Comparison of ENCODE assay signal across 33 cellular contexts in the genomic region with DNA sequence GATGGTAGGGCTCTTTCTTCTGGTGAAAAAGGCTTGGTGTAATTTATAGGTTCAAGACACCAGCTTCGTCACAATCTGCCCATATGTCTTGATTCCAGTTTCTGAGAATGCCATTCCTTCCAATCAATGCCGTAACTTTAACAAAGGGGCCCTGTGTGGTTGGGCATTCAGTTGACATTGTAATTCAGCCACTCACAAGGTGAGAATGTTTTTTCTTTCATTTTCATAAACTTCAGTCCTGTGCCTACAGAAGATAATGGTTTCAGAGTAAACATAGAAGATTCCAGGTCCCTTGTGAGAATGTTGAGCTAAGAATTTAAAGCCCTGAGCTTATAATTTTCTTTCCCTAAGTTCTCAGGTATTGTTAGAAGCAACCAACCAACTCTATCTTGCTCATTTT.
"Had no signal": no experiment of that assay in that cellular context is flagged by ENCODE, and none has a peak within 500 bp of the region (broad histone marks: within the 10 kb centered on the region; RNA-seq: fewer than 3 reads in every experiment).

No MANE protein-coding gene starts in this region.

- DNase-seq: activated effector memory CD4-positive, alpha-beta T cell treated with anti-CD3 and anti-CD28 coated beads, Interleukin-2, amount 50 U/mL, for 16 hours; activated effector memory CD4-positive, alpha-beta T cell treated with Interleukin-2 at 50 U/mL for 16 hours; activated gamma-delta T cell; activated gamma-delta T cell treated with Interleukin-2 at 50 U/mL for 16 hours; activated naive CD4-positive, alpha-beta T cell; activated naive CD4-positive, alpha-beta T cell treated with anti-CD3 and anti-CD28 coated beads for 36 hours; activated naive CD4-positive, alpha-beta T cell treated with anti-CD3 and anti-CD28 coated beads, Interleukin-2, amount 10 ng/mL, durations not matched to agents 7 days and 5 days; activated naive CD4-positive, alpha-beta T cell treated with anti-CD3 and anti-CD28 coated beads, Interleukin-2, amount 50 U/mL, for 16 hours; activated naive CD4-positive, alpha-beta T cell treated with Interleukin-2 at 50 U/mL for 16 hours; activated naive CD8-positive, alpha-beta T cell treated with anti-CD3 and anti-CD28 coated beads for 36 hours; activated naive CD8-positive, alpha-beta T cell treated with anti-CD3 and anti-CD28 coated beads, Interleukin-2, amount 10 ng/mL, durations not matched to agents 7 days and 5 days; activated naive CD8-positive, alpha-beta T cell treated with anti-CD3 and anti-CD28 coated beads, Interleukin-2, amount 50 U/mL, for 24 hours; activated T-cell treated with anti-CD3 and anti-CD28 coated beads, Interleukin-2, amount 50 U/mL, for 4 hours; activated T-cell treated with anti-CD3 and anti-CD28 coated beads, Interleukin-2, amount 50 U/mL, for 48 hours; activated T-cell treated with anti-CD3 and anti-CD28 coated beads, Interleukin-2, amount 50 U/mL, for 72 hours; adrenal gland; amniotic stem cell; amygdala; anterior cingulate cortex; aorta; body of pancreas; brain microvascular endothelial cell; caudate nucleus; central memory CD4-positive, alpha-beta T cell; cerebellar nuclear complex had no signal

- H3K27ac ChIP-seq: adrenal gland, ascending aorta, body of pancreas, brain microvascular endothelial cell, breast epithelium, cardiac muscle cell had no signal

- ATAC-seq: activated naive CD4-positive, alpha-beta T cell treated with anti-CD3 and anti-CD28 coated beads, Interleukin-2, amount 50 U/mL, for 72 hours; activated naive CD8-positive, alpha-beta T cell treated with anti-CD3 and anti-CD28 coated beads, Interleukin-2, amount 50 U/mL, for 24 hours; activated T-cell treated with anti-CD3 and anti-CD28 coated beads, Interleukin-2, amount 50 U/mL, for 4 hours; activated T-cell treated with anti-CD3 and anti-CD28 coated beads, Interleukin-2, amount 50 U/mL, for 72 hours; activated T-helper 17 cell treated with anti-CD3 and anti-CD28 coated beads, Interleukin-2, amount 50 U/mL, for 72 hours; body of pancreas had no signal

- H3K4me3 ChIP-seq: adrenal gland, ascending aorta, body of pancreas, breast epithelium, cardiac muscle cell had no signal

- H3K36me3 ChIP-seq: adrenal gland, ascending aorta, brain microvascular endothelial cell, breast epithelium, cardiac muscle cell had no signal

- H3K9me3 ChIP-seq: adrenal gland had no signal

- FAIRE-seq: astrocyte, bronchial epithelial cell, colon had no signal

- H3K27me3 ChIP-seq: adrenal gland, ascending aorta, body of pancreas, brain microvascular endothelial cell, breast epithelium, cardiac muscle cell had no signal

- H3K4me1 ChIP-seq: adrenal gland, ascending aorta, body of pancreas, breast epithelium had no signal
